ENCODE assay signal across 8 cellular contexts in genomic region chr5:34838785-34839714, GRCh38. TPM values are rescaled to one million over a fixed set of nuclear protein-coding genes. Genes with fewer than 3 reads are reported as not detected.
DNase-seq lines count a peak whose midpoint lies in the region; ATAC-seq and TF ChIP-seq lines count a peak whose summit lies in the region.

TSS of gene TTC23L (plus strand) at chr5:34839164. CDS start at chr5:34840672, 1,508 bp downstream.

- TF ChIP-seq RAD21 in SK-N-SH (IDR thresholded peaks at IDR 0.05; ENCODE audit: low read length) = no peak

- no peak within 1 kb of the TSS for H3T11ph ChIP-seq in H9 (ENCODE audit: low read length)

- no peaks in the 10 kb centered on the region for H4K20me1 ChIP-seq in H9 (ENCODE audit: control insufficient read depth, insufficient read depth, insufficient read length)
- no peaks in the 10 kb centered on the region for H4K20me1 ChIP-seq in SK-N-SH (ENCODE audit: insufficient read depth)

- no peak within 1 kb of the TSS for H2BK20ac ChIP-seq in H9 (ENCODE audit: low read depth, low read length, poor library complexity, severe bottlenecking)

- H3K4me2 ChIP-seq in H9 (ENCODE audit: insufficient read depth, insufficient read length, low read length) (peak within 1 kb of the TSS; percentile 63), SK-N-SH (peak within 1 kb of the TSS; percentile 76), trophoblast cell (ENCODE audit: low read length) (peak within 1 kb of the TSS; percentile 81)

- no peaks in the 10 kb centered on the region; the same call in 1 of the 2 replicates for H3K27me3 Mint-ChIP-seq in H9 (ENCODE audit: low read depth)
- peaks cover 3% of the 10 kb centered on the region for H3K27me3 Mint-ChIP-seq in activated naive CD8-positive, alpha-beta T cell treated with anti-CD3 and anti-CD28 coated beads, Interleukin-2, amount 50 U/mL, for 24 hours

- H4K12ac ChIP-seq in trophoblast cell (ENCODE audit: low read depth, low read length) = peak within 1 kb of the TSS; percentile 46

- peak within 1 kb of the TSS; percentile 39; the same call in 1 of the 2 replicates for H3K14ac ChIP-seq in H9 (ENCODE audit: insufficient read depth, low read length)
- no peak within 1 kb of the TSS for H3K14ac ChIP-seq in trophoblast cell (ENCODE audit: low read length)

- H3K79me2 ChIP-seq in H9 (ENCODE audit: insufficient read depth, low read length) = no peaks in the 10 kb centered on the region
- H3K79me2 ChIP-seq in SK-N-SH (ENCODE audit: insufficient read depth) = no peaks in the 10 kb centered on the region
- H3K79me2 ChIP-seq in trophoblast cell (ENCODE audit: control insufficient read depth, insufficient read depth, low read length, poor library complexity) = peaks cover 1% of the 10 kb centered on the region

- TF ChIP-seq POLR2A in heart left ventricle (IDR thresholded peaks at IDR 0.05) (peak in 1 of 2 donors; percentile 32), transverse colon (IDR thresholded peaks at IDR 0.05) (peak; percentile 65)

- H3K4me1 ChIP-seq in ES-I3 (ENCODE audit: insufficient read depth, low read length) (0 out of 2 replicates have a peak, but pooled peaks cover 4% of the 10 kb centered on the region), H9 (ENCODE audit: insufficient read depth, low read length) (0 out of 2 replicates have a peak, but pooled peaks cover under 1% of the 10 kb centered on the region), SK-N-SH (ENCODE audit: control insufficient read depth in 1 of 2, insufficient read depth in 2 of 2, low read depth in 1 of 2, low read length in 1 of 2) (peaks cover 0 to 6% of the 10 kb centered on the region in 2 experiments; a peak in 1 of 4 replicates), heart left ventricle (peaks cover 0 to 15% (median 5%) of the 10 kb centered on the region in 12 donors), trophoblast cell (ENCODE audit: control insufficient read depth in 1 of 2, insufficient read depth in 2 of 2, low read length in 2 of 2) (peaks cover 0 to 2% of the 10 kb centered on the region in 2 experiments), transverse colon (peaks cover 0 to 7% (median 2%) of the 10 kb centered on the region in 4 donors)

- POLR2A ChIA-PET in SK-N-SH (lab: Yijun Ruan, JAX) = interaction anchor here (0.6 to 0.7 kb wide), 2 partner anchors 16 to 30 kb away, joined by 3 read pairs; no protein-coding TSS in a partner anchor

- CTCF ChIA-PET in SK-N-SH (lab: Yijun Ruan, JAX) = interaction anchor here (0.6 to 0.8 kb wide), 2 partner anchors 345 to 1007 kb away, joined by 3 read pairs; no protein-coding TSS in a partner anchor

- H3K9me3 ChIP-seq in ES-I3 (ENCODE audit: control insufficient read depth, insufficient read depth, low read length) = peaks cover 5% of the 10 kb centered on the region; the same call in 1 of the 2 replicates
- no peaks in the 10 kb centered on the region for H3K9me3 ChIP-seq in H9 (ENCODE audit: control insufficient read depth, low read depth, low read length)
- no peaks in the 10 kb centered on the region for H3K9me3 ChIP-seq in MG63
- no peaks in the 10 kb centered on the region for H3K9me3 ChIP-seq in SK-N-SH
- no peaks in the 10 kb centered on the region for H3K9me3 ChIP-seq in heart left ventricle
- H3K9me3 ChIP-seq in trophoblast cell (ENCODE audit: insufficient read depth, low read depth, low read length) = peaks cover 6% of the 10 kb centered on the region
- no peaks in the 10 kb centered on the region for H3K9me3 ChIP-seq in transverse colon

- H2BK12ac ChIP-seq in H9 (ENCODE audit: insufficient read length, low read depth, low read length) (no peak within 1 kb of the TSS), trophoblast cell (ENCODE audit: low read length) (no peak within 1 kb of the TSS)

- peaks cover 7% of the 10 kb centered on the region in 2 experiments; a peak in 4 of 5 replicates for H3K9me3 Mint-ChIP-seq in H9
- H3K9me3 Mint-ChIP-seq in activated naive CD8-positive, alpha-beta T cell treated with anti-CD3 and anti-CD28 coated beads, Interleukin-2, amount 50 U/mL, for 24 hours = no peaks in the 10 kb centered on the region

- no peak within 1 kb of the TSS for H3K56ac ChIP-seq in H9 (ENCODE audit: insufficient read length, low read depth, low read length)

- H3K4me1 Mint-ChIP-seq in H9 = peaks cover 16 to 18% of the 10 kb centered on the region in 2 experiments
- H3K4me1 Mint-ChIP-seq in activated naive CD8-positive, alpha-beta T cell treated with anti-CD3 and anti-CD28 coated beads, Interleukin-2, amount 50 U/mL, for 24 hours = peaks cover 7% of the 10 kb centered on the region

- H3K9me2 ChIP-seq in SK-N-SH = no peaks in the 10 kb centered on the region

- peak within 1 kb of the TSS; percentile 83 for H3K4me3 ChIP-seq in MG63
- peak within 1 kb of the TSS; percentile 67 to 70 for H3K4me3 ChIP-seq in SK-N-SH (ENCODE audit: low read depth in 2 of 2, low read length in 1 of 2)
- peak within 1 kb of the TSS; percentile 53 to 89 (median 70) for H3K4me3 ChIP-seq in heart left ventricle
- H3K4me3 ChIP-seq in trophoblast cell (ENCODE audit: low read depth, low read length) = peak within 1 kb of the TSS; percentile 96
- H3K4me3 ChIP-seq in transverse colon = peak within 1 kb of the TSS; percentile 58 to 67 (median 66)

- no peak within 1 kb of the TSS for H3K23ac ChIP-seq in H9 (ENCODE audit: insufficient read length, low read depth, low read length)
- no peak within 1 kb of the TSS for H3K23ac ChIP-seq in trophoblast cell (ENCODE audit: low read length)

- H3K4ac ChIP-seq in H9 (ENCODE audit: low read depth, low read length) (no peak within 1 kb of the TSS), trophoblast cell (ENCODE audit: low read depth, low read length) (no peak within 1 kb of the TSS)

- no peak within 1 kb of the TSS for H2BK5ac ChIP-seq in H9 (ENCODE audit: insufficient read length, low read length)
- H2BK5ac ChIP-seq in trophoblast cell (ENCODE audit: low read depth, low read length, poor library complexity) = peak within 1 kb of the TSS; percentile 10

- peaks cover 14% of the 10 kb centered on the region for H3F3A ChIP-seq in SK-N-SH (replicated peaks; ENCODE audit: insufficient read depth)

- peaks cover 8% of the 10 kb centered on the region for H3K23me2 ChIP-seq in H9 (ENCODE audit: insufficient read length, low read depth, low read length, poor library complexity, severe bottlenecking)

- no CpG with 5 or more reads among the region's 73 CpGs for WGBS in H9 (ENCODE audit: extremely low coverage, insufficient read length, low lambda C conversion rate)
- WGBS in SK-N-SH (ENCODE audit: low lambda C conversion rate) = 2% methylated on average over 32 of the region's 73 CpGs
- WGBS in heart left ventricle, 4 donors = 1 to 5% (median 3%) methylated on average over 21 to 73 of the region's 73 CpGs
- no CpG with 5 or more reads among the region's 73 CpGs for WGBS in trophoblast cell (ENCODE audit: extremely low coverage, insufficient coverage, insufficient read length)
- 0 to 5% methylated on average over 2 to 58 of the region's 73 CpGs for WGBS in transverse colon (ENCODE audit: low coverage in 1 of 2), 2 donors

- DNase-seq in H9 (peak; percentile 97), MG63 (peak; percentile 85), SK-N-SH (peak; percentile 85), heart left ventricle (peak; percentile 87 to 92 (median 90)), trophoblast cell (peak; percentile 97 to 99), transverse colon (peak; percentile 90)
- DNase-seq in activated naive CD8-positive, alpha-beta T cell treated with anti-CD3 and anti-CD28 coated beads, Interleukin-2, amount 50 U/mL, for 24 hours = peak; percentile 87

- H3K27ac ChIP-seq in H9 (ENCODE audit: insufficient read length, low read depth, low read length) (peak within 1 kb of the TSS; percentile 38), SK-N-SH (ENCODE audit: low read depth in 2 of 2, low read length in 1 of 2) (peak within 1 kb of the TSS; percentile 55 to 72), heart left ventricle (peak within 1 kb of the TSS in 7 of 12 donors; percentile 5 to 65 (median 41)), trophoblast cell (ENCODE audit: low read depth, low read length) (peak within 1 kb of the TSS; percentile 65), transverse colon (peak within 1 kb of the TSS; percentile 57 to 80 (median 74))

- H3K79me1 ChIP-seq in H9 (ENCODE audit: insufficient read depth, low read depth, low read length, poor library complexity, severe bottlenecking) (no peaks in the 10 kb centered on the region), trophoblast cell (ENCODE audit: low read length) (peaks cover 6% of the 10 kb centered on the region)

- H4K91ac ChIP-seq in H9 (ENCODE audit: insufficient read length, low read depth, low read length) (no peak within 1 kb of the TSS), trophoblast cell (ENCODE audit: low read depth, low read length) (peak within 1 kb of the TSS; percentile 53)

- H3K27ac Mint-ChIP-seq in H9 = peak within 1 kb of the TSS; percentile 98 to 100 (median 99)
- peak within 1 kb of the TSS; percentile 87 for H3K27ac Mint-ChIP-seq in activated naive CD8-positive, alpha-beta T cell treated with anti-CD3 and anti-CD28 coated beads, Interleukin-2, amount 50 U/mL, for 24 hours

- H2AK5ac ChIP-seq in H9 (ENCODE audit: insufficient read length, low read length) (no peak within 1 kb of the TSS), trophoblast cell (ENCODE audit: low read length) (no peak within 1 kb of the TSS)

- H3K36me3 Mint-ChIP-seq in H9 (ENCODE audit: insufficient read depth in 1 of 3, low read depth in 3 of 3) = peaks cover 4 to 24% (median 10%) of the 10 kb centered on the region in 3 experiments
- no peaks in the 10 kb centered on the region for H3K36me3 Mint-ChIP-seq in activated naive CD8-positive, alpha-beta T cell treated with anti-CD3 and anti-CD28 coated beads, Interleukin-2, amount 50 U/mL, for 24 hours (ENCODE audit: low read depth)

- intact Hi-C loops in heart left ventricle (cut with DNase I) = loop anchor here in 2 of 10 donors (10.0 kb wide), 2 partner anchors 56 to 184 kb away; partner anchors contain the start of gene RAI14 (in 1 of the 2)
- intact Hi-C loops in transverse colon (cut with DNase I; ENCODE audit: low total_unique reads) = no loop called here

- H3K27me3 ChIP-seq in H9 (ENCODE audit: insufficient read depth, low read length) = no peaks in the 10 kb centered on the region
- peaks cover 4% of the 10 kb centered on the region; the same call in 1 of the 2 replicates for H3K27me3 ChIP-seq in MG63
- no peaks in the 10 kb centered on the region for H3K27me3 ChIP-seq in SK-N-SH (ENCODE audit: insufficient read depth)
- no peaks in the 10 kb centered on the region for H3K27me3 ChIP-seq in heart left ventricle
- no peaks in the 10 kb centered on the region for H3K27me3 ChIP-seq in trophoblast cell (ENCODE audit: insufficient read depth, low read length)
- H3K27me3 ChIP-seq in transverse colon = no peaks in the 10 kb centered on the region

- TF ChIP-seq EP300 in SK-N-SH (IDR thresholded peaks at IDR 0.05; ENCODE audit: borderline replicate concordance in 1 of 2, low read depth in 1 of 2, low read length in 1 of 2) (no peak), transverse colon (IDR thresholded peaks at IDR 0.05; ENCODE audit: low read depth) (no peak)

- ATAC-seq in activated naive CD8-positive, alpha-beta T cell treated with anti-CD3 and anti-CD28 coated beads, Interleukin-2, amount 50 U/mL, for 24 hours = peak; percentile 96
- ATAC-seq in heart left ventricle = peak; percentile 89 to 97 (median 94)

- H3K9ac ChIP-seq in ES-I3 (ENCODE audit: low read depth, low read length) (peak within 1 kb of the TSS; percentile 70), H9 (ENCODE audit: extremely low read depth, insufficient read length, low read length) (peak within 1 kb of the TSS; percentile 56), SK-N-SH (peak within 1 kb of the TSS; percentile 71), trophoblast cell (ENCODE audit: low read length) (peak within 1 kb of the TSS; percentile 88)

- no peak within 1 kb of the TSS for H4K5ac ChIP-seq in H9 (ENCODE audit: insufficient read length, low read depth, low read length)

- H2BK15ac ChIP-seq in H9 (ENCODE audit: low read depth, low read length) = no peak within 1 kb of the TSS

- H3K4me3 Mint-ChIP-seq in H9 = peak within 1 kb of the TSS; percentile 89 to 96
- peak within 1 kb of the TSS; percentile 88 for H3K4me3 Mint-ChIP-seq in activated naive CD8-positive, alpha-beta T cell treated with anti-CD3 and anti-CD28 coated beads, Interleukin-2, amount 50 U/mL, for 24 hours

- in situ Hi-C loops in transverse colon (cut with MboI; ENCODE audit: low pct_ligation_motif_present in 1 of 4, low pct_unique_long_range_greater_than_20kb in 1 of 4, low sequenced_read_pairs in 3 of 4) = no loop called here

- H4K8ac ChIP-seq in H9 (replicated peaks; ENCODE audit: insufficient read length, low read depth, low read length) (no peak within 1 kb of the TSS), trophoblast cell (ENCODE audit: low read depth, low read length) (peak within 1 kb of the TSS; percentile 24)

- H3K18ac ChIP-seq in H9 (ENCODE audit: insufficient read length, low read depth, low read length) (peak within 1 kb of the TSS; percentile 48), trophoblast cell (ENCODE audit: low read length) (no peak within 1 kb of the TSS)

- H3K36me3 ChIP-seq in ES-I3 (ENCODE audit: insufficient read depth, low read length) = 0 out of 2 replicates have a peak, but pooled peaks cover 3% of the 10 kb centered on the region
- peaks cover 7% of the 10 kb centered on the region for H3K36me3 ChIP-seq in MG63
- peaks cover 0 to 6% of the 10 kb centered on the region in 2 experiments for H3K36me3 ChIP-seq in SK-N-SH (replicated peaks in 1 of 2; ENCODE audit: control insufficient read depth in 1 of 2, insufficient read depth in 2 of 2, low read length in 1 of 2)
- H3K36me3 ChIP-seq in heart left ventricle = no peaks in the 10 kb centered on the region
- peaks cover 0 to under 1% of the 10 kb centered on the region in 2 experiments for H3K36me3 ChIP-seq in trophoblast cell (ENCODE audit: control insufficient read depth in 1 of 2, insufficient read depth in 2 of 2, low read length in 2 of 2)
- no peaks in the 10 kb centered on the region for H3K36me3 ChIP-seq in transverse colon

- TF ChIP-seq CTCF in H9 (conservative IDR thresholded peaks at IDR 0.05) = no peak
- TF ChIP-seq CTCF in SK-N-SH (IDR thresholded peaks at IDR 0.05) = no peak
- TF ChIP-seq CTCF in heart left ventricle (IDR thresholded peaks at IDR 0.05) = no peak
- TF ChIP-seq CTCF in transverse colon (IDR thresholded peaks at IDR 0.05) = no peak

- H2AFZ ChIP-seq in H9 (ENCODE audit: low read length) = peak within 1 kb of the TSS; percentile 35
- peak within 1 kb of the TSS; percentile 95 for H2AFZ ChIP-seq in SK-N-SH (ENCODE audit: low read depth)
- peak within 1 kb of the TSS; percentile 74 for H2AFZ ChIP-seq in trophoblast cell (ENCODE audit: insufficient read depth, low read length, poor library complexity)

- H2BK120ac ChIP-seq in H9 (ENCODE audit: low read depth, low read length, poor library complexity, severe bottlenecking) (no peak within 1 kb of the TSS), trophoblast cell (ENCODE audit: insufficient read depth, low read length, poor library complexity) (peak within 1 kb of the TSS; percentile 2)

RNA-seq across cellular contexts. Expression of gene TTC23L, which starts in this region (rescaled TPM):
- total RNA-seq in H9 (2021) (0.96 and 1.3 TPM in 2 replicates), heart left ventricle (under 1 TPM in 1 of 9 donors, not detected in 8; 0.69 TPM), transverse colon (under 1 TPM in 2 of 4 donors, not detected in 2; 0.27 to 0.32 TPM)
- not detected in 2 replicates for total RNA-seq in MG63 (2014; rRNA removed; shearing (Covaris generic); ENCODE audit: low replicate concordance)
- polyA plus RNA-seq in SK-N-SH (2012; rRNA removed) (0.49 and 0.54 TPM in 2 replicates), heart left ventricle (under 1 TPM in 1 of 2 donors, not detected in 1; 0.06 TPM)
- 0.17 TPM in 2 replicates for polyA plus RNA-seq in SK-N-SH (2012; cell fraction: cytosol; rRNA removed)
- polyA plus RNA-seq in SK-N-SH (2012; cell fraction: nucleus; rRNA removed) = 0.54 and 1.0 TPM in 2 replicates
- 0.39 and 0.51 TPM in 2 replicates for polyA plus RNA-seq in trophoblast cell (2013)

Comparison
In these comparisons a context has a peak if more than half of its experiments do, and no peak if none do; other contexts are left out.
1. Peak in every context shown above with its lines: DNase-seq, ATAC-seq, H3K4me3 ChIP-seq and H3K27ac ChIP-seq.
2. Peak in DNase-seq and H3K4me3 ChIP-seq in MG63; RNA of the gene not detected or under 1 TPM.
3. Peak in DNase-seq, ATAC-seq, H3K4me3 ChIP-seq and H3K27ac ChIP-seq in heart left ventricle; RNA of the gene not detected or under 1 TPM.
4. Peak in DNase-seq, H3K4me3 ChIP-seq and H3K27ac ChIP-seq in transverse colon; RNA of the gene not detected or under 1 TPM.
5. H2AFZ ChIP-seq: peak in every context shown above with its lines; median percentile 95 in SK-N-SH; 74 in trophoblast cell; 35 in H9.